16 cellular contexts compared by ENCODE assay signal in genomic region chr3:171175840-171176239, GRCh38.
DNase-seq lines count a peak whose midpoint lies in the region; TF ChIP-seq lines count a peak whose summit lies in the region.
"Had no signal": no experiment of that assay in that cellular context is flagged by ENCODE, and none has a peak within 500 bp of the region (broad histone marks: within the 10 kb centered on the region; RNA-seq: fewer than 3 reads in every experiment).

No MANE protein-coding gene starts in this region.

- no peaks in the 10 kb centered on the region for H4K20me1 ChIP-seq in SK-N-SH (ENCODE audit: insufficient read depth)
- H4K20me1 ChIP-seq: BLaER1 treated with 17β-estradiol and CSF1 and Interleukin-3, amounts not matched to agents 10 nM and 100 nM had no signal

- no peak overlapping the region for H3K9ac ChIP-seq in SK-N-SH
- H3K9ac ChIP-seq: BLaER1 treated with 17β-estradiol and CSF1 and Interleukin-3, amounts not matched to agents 10 nM and 100 nM had no signal

- no peaks in the 10 kb centered on the region for H3K9me3 ChIP-seq in cardiac muscle cell (ENCODE audit: low read depth)
- H3K9me3 ChIP-seq in sigmoid colon = no peaks in the 10 kb centered on the region
- no peaks in the 10 kb centered on the region for H3K9me3 ChIP-seq in SK-N-SH
- H3K9me3 ChIP-seq: BLaER1 treated with 17β-estradiol and CSF1 and Interleukin-3, amounts not matched to agents 10 nM and 100 nM; SJCRH30 had no signal

- H3K4me3 ChIP-seq in AG10803 (ENCODE audit: low read length) (peak overlapping the region; percentile 37), cardiac muscle cell (no peak overlapping the region), sigmoid colon (peak overlapping the region in 3 of 4 donors; percentile 4 to 29 (median 21)), SK-N-SH (ENCODE audit: low read depth in 2 of 2, low read length in 1 of 2) (no peak overlapping the region)
- H3K4me3 ChIP-seq: BLaER1 treated with 17β-estradiol and CSF1 and Interleukin-3, amounts not matched to agents 10 nM and 100 nM; SJCRH30 had no signal

- POLR2A ChIA-PET in SK-N-SH (lab: Yijun Ruan, JAX) = no interaction called here

- H3K36me3 ChIP-seq in cardiac muscle cell (peaks cover 6% of the 10 kb centered on the region), sigmoid colon (no peaks in the 10 kb centered on the region), SK-N-SH (replicated peaks in 1 of 2; ENCODE audit: control insufficient read depth in 1 of 2, insufficient read depth in 2 of 2, low read length in 1 of 2) (peaks cover 22 to 23% of the 10 kb centered on the region in 2 experiments)
- H3K36me3 ChIP-seq: SJCRH30 had no signal

- WGBS in sigmoid colon, 2 donors = 67 to 73% methylated on average over 4 of the region's 4 CpGs
- WGBS in SK-N-SH (ENCODE audit: low lambda C conversion rate) = 93% methylated on average over 4 of the region's 4 CpGs

- H3K9me2 ChIP-seq in SK-N-SH = no peaks in the 10 kb centered on the region

- no peaks in the 10 kb centered on the region for H3K79me2 ChIP-seq in SK-N-SH (ENCODE audit: insufficient read depth)

- intact Hi-C loops in sigmoid colon (cut with DNase I) = no loop called here

- TF ChIP-seq EP300 in sigmoid colon (IDR thresholded peaks at IDR 0.05) (no peak), SK-N-SH (IDR thresholded peaks at IDR 0.05; ENCODE audit: borderline replicate concordance in 1 of 2, low read depth in 1 of 2, low read length in 1 of 2) (no peak)

- peak overlapping the region; percentile 7 for H3K27ac ChIP-seq in angular gyrus (ENCODE audit: low read depth, low read length)
- H3K27ac ChIP-seq in cardiac muscle cell = peak overlapping the region; percentile 35
- H3K27ac ChIP-seq in sigmoid colon = peak overlapping the region; percentile 50 to 68 (median 57)
- H3K27ac ChIP-seq in SK-N-SH (ENCODE audit: low read depth in 2 of 2, low read length in 1 of 2) = 0 out of 4 replicates have a peak overlapping the region, but pooled peaks of 1 of the 2 experiments have one; percentile 13
- H3K27ac ChIP-seq: BLaER1 treated with 17β-estradiol and CSF1 and Interleukin-3, amounts not matched to agents 10 nM and 100 nM; SJCRH30 had no signal

- CTCF ChIA-PET in SK-N-SH (lab: Yijun Ruan, JAX) = interaction anchor here (0.8 kb wide), 1 partner anchor 613 kb away, joined by 3 read pairs; no protein-coding TSS in a partner anchor

- H3F3A ChIP-seq in SK-N-SH (replicated peaks; ENCODE audit: insufficient read depth) = peaks cover 3% of the 10 kb centered on the region

- H3K4me2 ChIP-seq in SK-N-SH = no peak overlapping the region

- DNase-seq in AG10803 (ENCODE audit: low read depth) (peak; percentile 48), cardiac muscle cell (ENCODE audit: low read depth in 1 of 2, low spot score in 1 of 2) (no peak), sigmoid colon (no peak), KG1 (lab: John Stamatoyannopoulos, UW) (no peak), SK-N-SH (no peak), NCI-H2227 treated with DMSO at 0.1 percent for 48 hours (lab: John Stamatoyannopoulos, UW) (no peak)
- no peak for DNase-seq in activated CD4-positive, alpha-beta T cell treated with anti-CD3 and anti-CD28 coated beads for 4 hours
- DNase-seq: DMS79 treated with DMSO at 0.1 percent for 48 hours, head of caudate nucleus, KBM-7, NCI-H187, NCI-H82, occipital lobe, SJCRH30 had no signal

- peaks cover 22% of the 10 kb centered on the region for H3K4me1 ChIP-seq in cardiac muscle cell (ENCODE audit: low read depth)
- peaks cover 0 to 23% (median 16%) of the 10 kb centered on the region in 4 donors for H3K4me1 ChIP-seq in sigmoid colon
- peaks cover 0 to 6% of the 10 kb centered on the region in 2 experiments; a peak in 2 of 4 replicates for H3K4me1 ChIP-seq in SK-N-SH (ENCODE audit: control insufficient read depth in 1 of 2, insufficient read depth in 2 of 2, low read depth in 1 of 2, low read length in 1 of 2)
- H3K4me1 ChIP-seq: SJCRH30 had no signal

- TF ChIP-seq POLR2A in sigmoid colon (IDR thresholded peaks at IDR 0.05) = no peak

- no peak for TF ChIP-seq RAD21 in SK-N-SH (IDR thresholded peaks at IDR 0.05; ENCODE audit: low read length)

- H3K27me3 ChIP-seq in cardiac muscle cell = no peaks in the 10 kb centered on the region
- no peaks in the 10 kb centered on the region for H3K27me3 ChIP-seq in sigmoid colon
- H3K27me3 ChIP-seq in SK-N-SH (ENCODE audit: insufficient read depth) = no peaks in the 10 kb centered on the region
- H3K27me3 ChIP-seq: BLaER1 treated with 17β-estradiol and CSF1 and Interleukin-3, amounts not matched to agents 10 nM and 100 nM; SJCRH30 had no signal

- TF ChIP-seq CTCF in AG10803 (conservative IDR thresholded peaks at IDR 0.05; ENCODE audit: low read length) = no peak
- TF ChIP-seq CTCF in cardiac muscle cell (IDR thresholded peaks at IDR 0.05; ENCODE audit: low read depth, low read length) = no peak
- no peak for TF ChIP-seq CTCF in sigmoid colon (IDR thresholded peaks at IDR 0.05)
- TF ChIP-seq CTCF in SK-N-SH (IDR thresholded peaks at IDR 0.05) = no peak

- no peak overlapping the region for H2AFZ ChIP-seq in SK-N-SH (ENCODE audit: low read depth)

TF ChIP-seq in SK-N-SH, 30 proteins besides CTCF, POLR2A, EP300 and RAD21:
- TF ChIP-seq JUND (IDR thresholded peaks at IDR 0.05) (no peak), RCOR1 (IDR thresholded peaks at IDR 0.05; ENCODE audit: low read length) (no peak), FOSL2 (IDR thresholded peaks at IDR 0.05; ENCODE audit: borderline replicate concordance, low read depth) (no peak)

Comparison
In these comparisons a context has a peak if more than half of its experiments do, and no peak if none do; other contexts are left out.
1. H3K4me3 ChIP-seq: peak in AG10803 (single experiment) and sigmoid colon (3 of 4); none in cardiac muscle cell (single experiment) and SK-N-SH (0 of 2).